ENCODE assay signal across 24 cellular contexts in the genomic region with DNA sequence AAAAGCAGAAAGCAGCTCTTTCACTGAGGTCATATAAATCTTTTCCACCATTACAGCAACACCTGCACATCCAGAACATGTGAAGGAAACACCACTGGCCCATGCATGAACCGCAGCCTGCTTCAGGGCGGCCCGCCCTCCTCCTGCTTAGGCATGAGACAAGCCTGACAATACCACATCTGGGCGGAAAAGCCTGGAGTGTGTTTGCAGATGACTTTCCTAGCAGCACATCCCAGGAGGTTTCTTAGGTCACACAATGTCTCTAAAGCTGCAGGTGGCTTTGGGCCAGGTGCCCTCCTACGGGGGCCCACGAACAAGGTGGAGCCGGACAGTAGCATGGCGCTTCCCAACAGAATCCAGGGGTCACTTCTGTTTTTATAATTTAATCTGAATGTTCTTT. TPM values are rescaled to one million over a fixed set of nuclear protein-coding genes. Genes with fewer than 3 reads are reported as not detected.
DNase-seq lines count a peak whose midpoint lies in the region; ATAC-seq, FAIRE-seq and TF ChIP-seq lines count a peak whose summit lies in the region.
"Had no signal": no experiment of that assay in that cellular context is flagged by ENCODE, and none has a peak within 500 bp of the region (broad histone marks: within the 10 kb centered on the region; RNA-seq: fewer than 3 reads in every experiment).

No MANE protein-coding gene starts in this region.

- no peaks in the 10 kb centered on the region for H3K9me3 Mint-ChIP-seq in T-cell
- H3K9me3 Mint-ChIP-seq: activated CD4-positive, alpha-beta T cell treated with anti-CD3 and anti-CD28 coated beads, Interleukin-2, amount 10 ng/mL, durations not matched to agents 24 days and 14 days; activated naive CD4-positive, alpha-beta T cell treated with anti-CD3 and anti-CD28 coated beads for 36 hours; dendritic cell treated with granulocyte-macrophage colony-stimulating factor and Interleukin-4, amounts not matched to agents 40 ng/mL and 50 ng/mL, for 4 days had no signal

- H3K36me3 Mint-ChIP-seq in T-cell: no peaks in the 10 kb centered on the region

- no peak overlapping the region for H3K9ac ChIP-seq in HepG2 (ENCODE audit: insufficient read depth, low read depth, low read length)

- H3K27ac Mint-ChIP-seq in T-cell: no peak overlapping the region
- H3K27ac Mint-ChIP-seq: activated CD4-positive, alpha-beta T cell treated with anti-CD3 and anti-CD28 coated beads, Interleukin-2, amount 10 ng/mL, durations not matched to agents 24 days and 14 days; activated naive CD4-positive, alpha-beta T cell treated with anti-CD3 and anti-CD28 coated beads for 36 hours; B cell had no signal

- no peak overlapping the region for H2AFZ ChIP-seq in HepG2 (ENCODE audit: low read length)

- POLR2A ChIA-PET in HepG2 (lab: Yijun Ruan, JAX): no interaction called here
- POLR2A ChIA-PET in T-cell (lab: Charles Lee): no interaction called here

- no peak for TF ChIP-seq EP300 in HepG2 (IDR thresholded peaks at IDR 0.05; ENCODE audit: low read depth in 2 of 2, low read length in 2 of 2)
- TF ChIP-seq EP300 in HepG2 (CRISPR knock-in tag; IDR thresholded peaks at IDR 0.05; ENCODE audit: borderline replicate concordance): no peak

- no peak for ATAC-seq in right lobe of liver
- ATAC-seq in HepG2: no peak
- ATAC-seq in foreskin keratinocyte: peak; percentile 27
- no peak for ATAC-seq in sciatic nerve
- ATAC-seq in T-cell (replicated peaks in 1 of 4): no peak
- ATAC-seq in HG02642 (IDR thresholded peaks at IDR 0.05; ENCODE audit: poor library complexity, unreplicated experiment): no peak
- ATAC-seq: stimulated activated naive CD8-positive, alpha-beta T cell treated with anti-CD3 and anti-CD28 coated beads, Interleukin-15, Interleukin-2, amounts not matched to agents 100 U/mL and 50 U/mL, for 24 hours had no signal

- H3K27me3 ChIP-seq in right lobe of liver: no peaks in the 10 kb centered on the region
- no peaks in the 10 kb centered on the region for H3K27me3 ChIP-seq in HepG2 (ENCODE audit: control insufficient read depth in 1 of 2, insufficient read depth in 2 of 2, low read length in 2 of 2)
- H3K27me3 ChIP-seq in foreskin keratinocyte: no peaks in the 10 kb centered on the region
- H3K27me3 ChIP-seq: transverse colon had no signal

- H3K4me3 Mint-ChIP-seq in T-cell: no peak overlapping the region
- H3K4me3 Mint-ChIP-seq: activated CD4-positive, alpha-beta T cell treated with anti-CD3 and anti-CD28 coated beads, Interleukin-2, amount 10 ng/mL, durations not matched to agents 24 days and 14 days; activated naive CD4-positive, alpha-beta T cell treated with anti-CD3 and anti-CD28 coated beads for 36 hours; B cell; dendritic cell treated with granulocyte-macrophage colony-stimulating factor and Interleukin-4, amounts not matched to agents 40 ng/mL and 50 ng/mL, for 4 days had no signal

- H3K9me3 ChIP-seq in right lobe of liver: no peaks in the 10 kb centered on the region
- H3K9me3 ChIP-seq in HepG2 (ENCODE audit: low read length): no peaks in the 10 kb centered on the region
- H3K9me3 ChIP-seq: transverse colon had no signal

- peaks cover 0 to 2% (median 0%) of the 10 kb centered on the region in 3 donors for H3K4me1 Mint-ChIP-seq in T-cell

- H3K4me1 ChIP-seq in right lobe of liver (peaks cover 0 to 17% (median 3%) of the 10 kb centered on the region in 4 donors), HepG2 (ENCODE audit: insufficient read depth, low read length) (peaks cover 5% of the 10 kb centered on the region), foreskin keratinocyte (peaks cover 9% of the 10 kb centered on the region)

- H3K4me3 ChIP-seq in right lobe of liver (no peak overlapping the region), HepG2 (replicated peaks in 1 of 3; ENCODE audit: insufficient read depth in 1 of 3, low read depth in 2 of 3, low read length in 3 of 3) (no peak overlapping the region)
- H3K4me3 ChIP-seq: transverse colon had no signal

- H3K36me3 ChIP-seq in right lobe of liver (no peaks in the 10 kb centered on the region), HepG2 (replicated peaks in 1 of 2; ENCODE audit: control insufficient read depth in 1 of 2, insufficient read depth in 2 of 2, low read length in 2 of 2) (no peaks in the 10 kb centered on the region; a peak in 1 of 5 replicates)
- H3K36me3 ChIP-seq: transverse colon, WERI-Rb-1 had no signal

- TF ChIP-seq POLR2A in right lobe of liver (IDR thresholded peaks at IDR 0.05): no peak
- no peak for TF ChIP-seq POLR2A in HepG2 (IDR thresholded peaks at IDR 0.05; ENCODE audit: insufficient read depth in 1 of 2, low read depth in 2 of 2, low read length in 2 of 2)

- H4K20me1 ChIP-seq in HepG2 (ENCODE audit: insufficient read depth, low read length): peaks cover 24% of the 10 kb centered on the region; the same call in 1 of the 2 replicates

- peaks cover 62% of the 10 kb centered on the region for H3K79me2 ChIP-seq in HepG2 (ENCODE audit: insufficient read depth, low read length)

- TF ChIP-seq RAD21 in HepG2 (CRISPR knock-in tag; IDR thresholded peaks at IDR 0.05): no peak

- H3K27me3 Mint-ChIP-seq in T-cell: no peaks in the 10 kb centered on the region
- H3K27me3 Mint-ChIP-seq: activated CD4-positive, alpha-beta T cell treated with anti-CD3 and anti-CD28 coated beads, Interleukin-2, amount 10 ng/mL, durations not matched to agents 24 days and 14 days; dendritic cell treated with granulocyte-macrophage colony-stimulating factor and Interleukin-4, amounts not matched to agents 40 ng/mL and 50 ng/mL, for 4 days had no signal

- CTCF ChIA-PET in HepG2 (lab: Yijun Ruan, JAX; ENCODE audit: low intra/inter-chr PET ratio, low total read pairs) (no interaction called here), T-cell (lab: Charles Lee) (no interaction called here)

- DNase-seq in right lobe of liver (no peak), HepG2 (ENCODE audit: low spot score) (no peak), foreskin keratinocyte (peak in 1 of 2 donors; percentile 33), sciatic nerve (ENCODE audit: low spot score) (peak; percentile 32), T-cell (no peak), RKO (ENCODE audit: low spot score) (no peak)
- DNase-seq in activated CD4-positive, alpha-beta T cell treated with anti-CD3 and anti-CD28 coated beads, Interleukin-2, amount 50 U/mL, for 4 hours: no peak
- DNase-seq: activated CD4-positive, alpha-beta T cell treated with anti-CD3 and anti-CD28 coated beads, Interleukin-2, amount 10 ng/mL, durations not matched to agents 24 days and 14 days; activated naive CD4-positive, alpha-beta T cell treated with anti-CD3 and anti-CD28 coated beads for 36 hours; GDM1; kidney; MV-4-11; NCI-H146; NCI-H2171 treated with DMSO at 0.1 percent for 48 hours; NCI-H524; retina; stimulated activated CD4-positive, alpha-beta T cell treated with anti-CD3 and anti-CD28 coated beads, Interleukin-12 subunit alpha, Interleukin-12 subunit beta, amount 100 ng/mL, for 4 hours; stimulated activated naive CD8-positive, alpha-beta T cell treated with anti-CD3 and anti-CD28 coated beads, Interleukin-15, Interleukin-2, amounts not matched to agents 100 U/mL and 50 U/mL, for 24 hours; transverse colon; WERI-Rb-1 had no signal

- BruUV-seq in HepG2 (replicated peaks; lab: Mats Ljungman, UMichigan): no TSS peak

- FAIRE-seq in HepG2 (lab: Jason Lieb, UNC): no peak
- FAIRE-seq: H54, kidney had no signal

- H3K27ac ChIP-seq in right lobe of liver: peak overlapping the region in 2 of 3 donors; percentile 2 to 24
- H3K27ac ChIP-seq in HepG2 (ENCODE audit: extremely low read length, insufficient read depth, low read length): no peak overlapping the region
- no peak overlapping the region for H3K27ac ChIP-seq in foreskin keratinocyte
- H3K27ac ChIP-seq: WERI-Rb-1 had no signal

- H3K4me2 ChIP-seq in HepG2 (ENCODE audit: low read depth, low read length): no peak overlapping the region

- no peak for TF ChIP-seq CTCF in right lobe of liver (IDR thresholded peaks at IDR 0.05)
- TF ChIP-seq CTCF in HepG2 (CRISPR knock-in tag; IDR thresholded peaks at IDR 0.05): no peak
- TF ChIP-seq CTCF in foreskin keratinocyte (conservative IDR thresholded peaks at IDR 0.05): no peak

- in situ Hi-C loops in HepG2 (cut with HindIII; ENCODE audit: extremely low pct_ligation_motif_present, low pct_unique_long_range_greater_than_20kb): no loop called here

- 92% methylated on average over 7 of the region's 8 CpGs for WGBS in right lobe of liver (ENCODE audit: insufficient coverage, low coverage, low lambda C conversion rate, missing lambda C conversion rate)
- 92% methylated on average over 8 of the region's 8 CpGs for WGBS in HepG2 (ENCODE audit: low lambda C conversion rate)

- intact Hi-C loops in right lobe of liver (cut with DNase I): no loop called here
- intact Hi-C loops in HepG2 (cut with micrococcal nuclease; ENCODE audit: unreplicated experiment): no loop called here
- intact Hi-C loops in sciatic nerve (cut with DNase I): no loop called here

TF ChIP-seq in HepG2, 621 proteins besides CTCF, POLR2A, EP300 and RAD21 (continues in another document):
- no peak for TF ChIP-seq TOPORS (CRISPR knock-in tag; IDR thresholded peaks at IDR 0.05)

RNA-seq across cellular contexts. Expression of gene CYFIP1, which starts 19.6 kb away (rescaled TPM):
- total RNA-seq in right lobe of liver (10 to 100 TPM; 44.3 to 73.2 (median 50.7) TPM), HepG2 (2016; rRNA removed; fragmentation: Illumina TruSeq; extraction: Trizol) (58.3 and 68.2 TPM in 2 replicates), foreskin keratinocyte (92.8 and 95.7 TPM in 2 replicates), sciatic nerve (140 TPM), T-cell (10 to 100 TPM in 1 of 5 donors, 1 to 10 TPM in 4; 3.8 to 10.2 (median 7.9) TPM)
- 8.0 and 12.6 TPM in 2 replicates for total RNA-seq in HepG2 (2016; cell fraction: cytosol; rRNA removed; fragmentation: Illumina TruSeq; extraction: Trizol; ENCODE audit: low read depth)
- 52.9 and 61.7 TPM in 2 replicates for total RNA-seq in HepG2 (2016; cell fraction: insoluble cytoplasmic fraction; rRNA removed; fragmentation: Illumina TruSeq; extraction: Trizol)
- total RNA-seq in HepG2 (2016; cell fraction: membrane; rRNA removed; fragmentation: Illumina TruSeq; extraction: Trizol): 15.5 and 18.4 TPM in 2 replicates
- 43.3 and 49.9 TPM in 2 replicates for total RNA-seq in HepG2 (2016; cell fraction: nucleus; rRNA removed; fragmentation: Illumina TruSeq; extraction: Trizol)
- polyA plus RNA-seq in HepG2 (2011; rRNA removed) (38.1 and 39.0 TPM in 2 replicates), foreskin keratinocyte (35.0 and 39.5 TPM in 2 replicates)
- 40.5 and 41.5 TPM in 2 replicates for polyA plus RNA-seq in HepG2 (2011; cell fraction: cytosol; rRNA removed)
- polyA plus RNA-seq in HepG2 (2011; cell fraction: nucleus; rRNA removed): 56.2 and 59.8 TPM in 2 replicates
- 28.3 and 34.4 TPM in 2 replicates for polyA plus RNA-seq in HepG2 (2012)
- polyA plus RNA-seq in HepG2 (2016; cell fraction: cytosol; fragmentation: Illumina TruSeq; extraction: Trizol; ENCODE audit: low read depth): 2.5 and 2.6 TPM in 2 replicates
- 37.6 and 42.3 TPM in 2 replicates for polyA plus RNA-seq in HepG2 (2016; cell fraction: insoluble cytoplasmic fraction; fragmentation: Illumina TruSeq; extraction: Trizol; ENCODE audit: low read depth)
- 5.2 and 7.3 TPM in 2 replicates for polyA plus RNA-seq in HepG2 (2016; cell fraction: membrane; fragmentation: Illumina TruSeq; extraction: Trizol; ENCODE audit: low read depth)
- 39.0 and 40.2 TPM in 2 replicates for polyA plus RNA-seq in HepG2 (2016; cell fraction: nucleus; fragmentation: Illumina TruSeq; extraction: Trizol; ENCODE audit: insufficient read depth, low read depth)
- polyA minus RNA-seq in HepG2 (2011; rRNA and poly(A)+ RNA removed; ENCODE audit: low replicate concordance): 99.8 and 114 TPM in 2 replicates
- 21.1 and 22.3 TPM in 2 replicates for polyA minus RNA-seq in HepG2 (2011; cell fraction: cytosol; rRNA and poly(A)+ RNA removed)
- polyA minus RNA-seq in HepG2 (2011; cell fraction: nucleus; rRNA and poly(A)+ RNA removed): 40.7 and 43.8 TPM in 2 replicates

Comparison
In these comparisons a context has a peak if more than half of its experiments do, and no peak if none do; other contexts are left out.
1. H3K27ac ChIP-seq: peak in right lobe of liver (2 of 3); none in HepG2 (single experiment) and foreskin keratinocyte (single experiment).